In the genomic region with DNA sequence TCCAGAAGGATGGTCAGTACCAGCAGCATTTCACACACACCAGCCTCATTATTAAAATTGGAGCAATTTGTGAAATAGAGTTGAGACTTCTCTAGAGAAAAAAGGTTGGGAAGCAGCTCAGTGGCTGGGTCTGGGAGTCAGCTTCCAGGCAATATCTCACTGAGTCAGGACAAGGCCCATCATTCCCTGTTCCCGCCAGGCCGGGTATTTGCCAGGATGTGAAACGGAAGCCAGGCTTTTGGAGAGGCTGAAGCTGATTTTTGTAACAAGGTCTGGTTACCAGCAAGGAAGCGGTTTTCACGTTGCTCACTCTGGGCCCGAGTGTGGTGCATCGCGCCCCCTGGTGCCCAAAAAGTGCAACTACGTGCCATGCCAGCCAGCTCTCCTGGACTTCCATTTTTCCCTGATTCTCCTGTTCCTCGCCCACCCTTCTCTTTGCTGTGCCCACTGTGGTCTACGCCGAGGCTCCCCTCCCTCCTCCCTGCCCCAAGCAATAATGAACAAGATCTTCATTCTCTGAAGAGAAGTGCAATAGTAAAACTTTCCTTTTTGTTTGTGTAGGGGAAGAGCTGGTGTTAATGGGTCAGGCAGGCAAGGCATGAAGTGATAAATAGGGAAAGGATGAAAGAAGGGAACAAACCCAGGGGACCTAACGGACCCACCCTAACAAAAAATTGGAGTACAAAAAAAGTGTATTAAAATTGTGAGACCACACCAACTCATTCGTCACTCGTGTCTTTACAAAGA, we compare ENCODE assay signal across 8 cellular contexts.
A peak's percentile ranks its signal among the peaks of the same experiment; 100 is the strongest.
DNase-seq lines count a peak whose midpoint lies in the region; ATAC-seq and TF ChIP-seq lines count a peak whose summit lies in the region.

No MANE protein-coding gene starts in this region.

- H3K27ac Mint-ChIP-seq in T-cell, result peak overlapping the region in 1 of 2 donors; percentile 2

- peaks cover 19 to 28% (median 25%) of the 10 kb centered on the region in 3 donors for H3K4me1 Mint-ChIP-seq in T-cell

- H3K36me3 Mint-ChIP-seq in T-cell, result no peaks in the 10 kb centered on the region

- peaks cover 24% of the 10 kb centered on the region for H3K4me1 ChIP-seq in adipocyte (ENCODE audit: control insufficient read depth, insufficient read depth, low read length)
- peaks cover 33% of the 10 kb centered on the region for H3K4me1 ChIP-seq in left ventricle myocardium inferior
- peaks cover 17% of the 10 kb centered on the region for H3K4me1 ChIP-seq in rectal smooth muscle tissue (ENCODE audit: control insufficient read depth, insufficient read depth, low read length)
- peaks cover 20% of the 10 kb centered on the region for H3K4me1 ChIP-seq in vagina

- peak; percentile 65 to 81 (median 80) for ATAC-seq in T-cell (replicated peaks in 1 of 4)

- H3K9me3 ChIP-seq in adipocyte (ENCODE audit: control insufficient read depth, low read length), result no peaks in the 10 kb centered on the region
- H3K9me3 ChIP-seq in left ventricle myocardium inferior (replicated peaks), result no peaks in the 10 kb centered on the region
- H3K9me3 ChIP-seq in vagina, result no peaks in the 10 kb centered on the region

- no peaks in the 10 kb centered on the region for H3K9me3 Mint-ChIP-seq in T-cell

- CTCF ChIA-PET in T-cell (lab: Charles Lee), result interaction anchor here (0.5 to 7.2 kb wide), 28 partner anchors 10 to 1589 kb away, joined by 3 to 149 read pairs (median 4); partner anchors contain the start of gene RMND1 (in 1 of the 2)

- peaks cover 47 to 57% of the 10 kb centered on the region in 2 donors for H3K27me3 Mint-ChIP-seq in T-cell

- H3K27ac ChIP-seq in left ventricle myocardium inferior (replicated peaks) (peak overlapping the region; percentile 53), rectal smooth muscle tissue (ENCODE audit: low read depth, low read length) (peak overlapping the region; percentile 84), vagina (peak overlapping the region; percentile 42)

- no peaks in the 10 kb centered on the region for H3K27me3 ChIP-seq in H7 (ENCODE audit: control insufficient read depth, insufficient read depth, low read length)
- H3K27me3 ChIP-seq in adipocyte (replicated peaks; ENCODE audit: control insufficient read depth, insufficient read depth, low read length), result no peaks in the 10 kb centered on the region
- H3K27me3 ChIP-seq in left ventricle myocardium inferior (ENCODE audit: low read depth), result peaks cover 12% of the 10 kb centered on the region
- peaks cover 6% of the 10 kb centered on the region for H3K27me3 ChIP-seq in rectal smooth muscle tissue (ENCODE audit: control insufficient read depth, insufficient read depth, low read length)
- H3K27me3 ChIP-seq in vagina, result no peaks in the 10 kb centered on the region

- H3K4me3 ChIP-seq in H7 (ENCODE audit: insufficient read depth, low read depth, low read length) (no peak overlapping the region), adipocyte (ENCODE audit: low read length) (no peak overlapping the region), left ventricle myocardium inferior (no peak overlapping the region), rectal smooth muscle tissue (ENCODE audit: low read length) (no peak overlapping the region), vagina (no peak overlapping the region)

- POLR2A ChIA-PET in T-cell (lab: Charles Lee), result no interaction called here

- peak overlapping the region in 2 of 3 donors; percentile 28 to 81 for H3K4me3 Mint-ChIP-seq in T-cell

- TF ChIP-seq POLR2A in vagina (IDR thresholded peaks at IDR 0.05), result no peak

- peak; percentile 47 for DNase-seq in DMS114 treated with DMSO at 0.1 percent for 48 hours (lab: John Stamatoyannopoulos, UW; ENCODE audit: unreplicated experiment)
- DNase-seq in H7, result peak; percentile 86
- DNase-seq in NCI-H1417 (lab: John Stamatoyannopoulos, UW), result peak; percentile 78 to 91 (median 82)
- peak; percentile 24 to 75 (median 63) for DNase-seq in T-cell
- peak; percentile 91 for DNase-seq in adipocyte (ENCODE audit: low read depth)
- peak; percentile 77 for DNase-seq in left ventricle myocardium inferior
- DNase-seq in vagina (ENCODE audit: extremely low spot score in 2 of 2), result peak in 1 of 2 donors; percentile 97

- H3K36me3 ChIP-seq in H7 (replicated peaks; ENCODE audit: control insufficient read depth, insufficient read depth, low read length), result no peaks in the 10 kb centered on the region
- no peaks in the 10 kb centered on the region for H3K36me3 ChIP-seq in adipocyte (ENCODE audit: control insufficient read depth, insufficient read depth, low read length, severe bottlenecking)
- no peaks in the 10 kb centered on the region for H3K36me3 ChIP-seq in left ventricle myocardium inferior
- no peaks in the 10 kb centered on the region for H3K36me3 ChIP-seq in rectal smooth muscle tissue (ENCODE audit: control insufficient read depth, insufficient read depth, low read length)
- no peaks in the 10 kb centered on the region for H3K36me3 ChIP-seq in vagina

- intact Hi-C loops in left ventricle myocardium inferior (cut with micrococcal nuclease) (loop anchor here (5.0 kb wide), 1 partner anchor 312 kb away; no protein-coding TSS in a partner anchor), vagina (cut with DNase I) (loop anchor here (5.0 kb wide), 1 partner anchor 307 kb away; no protein-coding TSS in a partner anchor)

- H3K9ac ChIP-seq in adipocyte (ENCODE audit: low read length) (peak overlapping the region; percentile 80), rectal smooth muscle tissue (ENCODE audit: low read length) (no peak overlapping the region)

- peak; percentile 99 for TF ChIP-seq CTCF in left ventricle myocardium inferior (IDR thresholded peaks at IDR 0.05; ENCODE audit: borderline replicate concordance)
- TF ChIP-seq CTCF in vagina (IDR thresholded peaks at IDR 0.05), result peak; percentile 89 to 98 (median 93)
